Comparison of ENCODE assay signal across 34 cellular contexts in genomic region chr15:20310603-20311002, GRCh38.
"Had no signal": no experiment of that assay in that cellular context is flagged by ENCODE, and none has a peak within 500 bp of the region (broad histone marks: within the 10 kb centered on the region; RNA-seq: fewer than 3 reads in every experiment).

No MANE protein-coding gene starts in this region.

- ATAC-seq: activated CD4-positive, alpha-beta T cell treated with anti-CD3 and anti-CD28 coated beads for 36 hours; activated T-cell treated with anti-CD3 and anti-CD28 coated beads, Interleukin-2, amount 50 U/mL, for 72 hours; foreskin keratinocyte; gastroesophageal sphincter; heart right ventricle; T-helper 17 cell had no signal

- H3K4me3 Mint-ChIP-seq: activated CD4-positive, alpha-beta memory T cell treated with anti-CD3 and anti-CD28 coated beads, Interleukin-2, amount 10 ng/mL, durations not matched to agents 7 days and 5 days; activated CD4-positive, alpha-beta T cell treated with anti-CD3 and anti-CD28 coated beads for 36 hours; activated CD4-positive, alpha-beta T cell treated with anti-CD3 and anti-CD28 coated beads, Interleukin-2, amount 10 ng/mL, durations not matched to agents 24 days and 14 days; activated naive CD4-positive, alpha-beta T cell treated with anti-CD3 and anti-CD28 coated beads, Interleukin-2, amount 10 ng/mL, durations not matched to agents 7 days and 5 days; activated naive CD8-positive, alpha-beta T cell; activated T-cell treated with anti-CD3 and anti-CD28 coated beads, Interleukin-2, amount 50 U/mL, for 24 hours; activated T-cell treated with anti-CD3 and anti-CD28 coated beads, Interleukin-2, amount 50 U/mL, for 72 hours; central memory CD8-positive, alpha-beta T cell; dendritic cell treated with granulocyte-macrophage colony-stimulating factor and Interleukin-4, amounts not matched to agents 40 ng/mL and 50 ng/mL, for 4 days; T-helper 17 cell; T-helper 2 cell treated with Interferon-gamma antibody and Interleukin-4, amounts not matched to agents 5 μg/mL and 100 μg/mL, for 36 hours had no signal

- H3K9me3 Mint-ChIP-seq: activated CD4-positive, alpha-beta T cell treated with anti-CD3 and anti-CD28 coated beads, Interleukin-2, amount 10 ng/mL, durations not matched to agents 24 days and 14 days; activated T-cell treated with anti-CD3 and anti-CD28 coated beads, Interleukin-2, amount 50 U/mL, for 24 hours; activated T-cell treated with anti-CD3 and anti-CD28 coated beads, Interleukin-2, amount 50 U/mL, for 72 hours; central memory CD8-positive, alpha-beta T cell; dendritic cell treated with granulocyte-macrophage colony-stimulating factor and Interleukin-4, amounts not matched to agents 40 ng/mL and 50 ng/mL, for 4 days; T-helper 2 cell treated with Interferon-gamma antibody and Interleukin-4, amounts not matched to agents 5 μg/mL and 100 μg/mL, for 36 hours had no signal

- H3K36me3 ChIP-seq: brain microvascular endothelial cell, esophagus muscularis mucosa, gastroesophageal sphincter, heart right ventricle, WERI-Rb-1 had no signal

- H3K27ac ChIP-seq: brain microvascular endothelial cell, coronary artery, dorsolateral prefrontal cortex, esophagus muscularis mucosa, foreskin keratinocyte, gastroesophageal sphincter, heart right ventricle, WERI-Rb-1 had no signal

- H3K36me3 Mint-ChIP-seq: activated naive CD4-positive, alpha-beta T cell treated with anti-CD3 and anti-CD28 coated beads, Interleukin-2, amount 10 ng/mL, durations not matched to agents 7 days and 5 days; activated naive CD8-positive, alpha-beta T cell had no signal

- H3K9me3 ChIP-seq: esophagus muscularis mucosa, gastroesophageal sphincter had no signal

- H3K27me3 ChIP-seq: brain microvascular endothelial cell, esophagus muscularis mucosa, foreskin keratinocyte, gastroesophageal sphincter, heart right ventricle had no signal

- FAIRE-seq: astrocyte, bronchial epithelial cell had no signal

- H3K4me3 ChIP-seq: coronary artery, dorsolateral prefrontal cortex, esophagus muscularis mucosa, gastroesophageal sphincter, heart right ventricle had no signal

- DNase-seq: activated CD4-positive, alpha-beta memory T cell treated with anti-CD3 and anti-CD28 coated beads, Interleukin-2, amount 10 ng/mL, durations not matched to agents 7 days and 5 days; activated CD4-positive, alpha-beta T cell treated with anti-CD3 and anti-CD28 coated beads for 36 hours; activated CD4-positive, alpha-beta T cell treated with anti-CD3 and anti-CD28 coated beads, Interleukin-2, amount 10 ng/mL, durations not matched to agents 24 days and 14 days; activated CD4-positive, alpha-beta T cell treated with anti-CD3 and anti-CD28 coated beads, Interleukin-2, amount 50 U/mL, for 4 hours; activated CD4-positive, CD25-positive, alpha-beta regulatory T cell; activated CD4-positive, CD25-positive, alpha-beta regulatory T cell treated with anti-CD3 and anti-CD28 coated beads, Interleukin-2, amount 50 U/mL, for 72 hours; activated CD8-positive, alpha-beta memory T cell treated with anti-CD3 and anti-CD28 coated beads, Interleukin-2, amount 50 U/mL, for 48 hours; activated gamma-delta T cell; activated naive CD4-positive, alpha-beta T cell; activated naive CD4-positive, alpha-beta T cell treated with anti-CD3 and anti-CD28 coated beads, Interleukin-2, amount 10 ng/mL, durations not matched to agents 7 days and 5 days; activated T-cell treated with anti-CD3 and anti-CD28 coated beads for 4 hours; activated T-cell treated with anti-CD3 and anti-CD28 coated beads, Interleukin-2, amount 50 U/mL, for 24 hours; activated T-cell treated with anti-CD3 and anti-CD28 coated beads, Interleukin-2, amount 50 U/mL, for 72 hours; amniotic stem cell; anterior cingulate cortex; brain microvascular endothelial cell; dorsolateral prefrontal cortex; effector memory CD4-positive, alpha-beta T cell; erythroblast; foreskin keratinocyte; heart right ventricle; T-helper 1 cell; T-helper 17 cell; T1000; WERI-Rb-1 had no signal

- H3K27me3 Mint-ChIP-seq: activated CD4-positive, alpha-beta memory T cell treated with anti-CD3 and anti-CD28 coated beads, Interleukin-2, amount 10 ng/mL, durations not matched to agents 7 days and 5 days; activated CD4-positive, alpha-beta T cell treated with anti-CD3 and anti-CD28 coated beads for 36 hours; activated CD4-positive, alpha-beta T cell treated with anti-CD3 and anti-CD28 coated beads, Interleukin-2, amount 10 ng/mL, durations not matched to agents 24 days and 14 days; activated naive CD4-positive, alpha-beta T cell treated with anti-CD3 and anti-CD28 coated beads, Interleukin-2, amount 10 ng/mL, durations not matched to agents 7 days and 5 days; central memory CD8-positive, alpha-beta T cell; dendritic cell treated with granulocyte-macrophage colony-stimulating factor and Interleukin-4, amounts not matched to agents 40 ng/mL and 50 ng/mL, for 4 days; T-helper 17 cell had no signal

- H3K4me1 Mint-ChIP-seq: activated CD4-positive, alpha-beta memory T cell treated with anti-CD3 and anti-CD28 coated beads, Interleukin-2, amount 10 ng/mL, durations not matched to agents 7 days and 5 days; activated CD4-positive, alpha-beta T cell treated with anti-CD3 and anti-CD28 coated beads for 36 hours; activated CD4-positive, alpha-beta T cell treated with anti-CD3 and anti-CD28 coated beads, Interleukin-2, amount 10 ng/mL, durations not matched to agents 24 days and 14 days; activated naive CD4-positive, alpha-beta T cell treated with anti-CD3 and anti-CD28 coated beads, Interleukin-2, amount 10 ng/mL, durations not matched to agents 7 days and 5 days; central memory CD8-positive, alpha-beta T cell; T-helper 17 cell had no signal

- H3K27ac Mint-ChIP-seq: activated CD4-positive, alpha-beta memory T cell treated with anti-CD3 and anti-CD28 coated beads, Interleukin-2, amount 10 ng/mL, durations not matched to agents 7 days and 5 days; activated CD4-positive, alpha-beta T cell treated with anti-CD3 and anti-CD28 coated beads for 36 hours; activated CD4-positive, alpha-beta T cell treated with anti-CD3 and anti-CD28 coated beads, Interleukin-2, amount 10 ng/mL, durations not matched to agents 24 days and 14 days; activated naive CD4-positive, alpha-beta T cell treated with anti-CD3 and anti-CD28 coated beads, Interleukin-2, amount 10 ng/mL, durations not matched to agents 7 days and 5 days; activated naive CD8-positive, alpha-beta T cell; activated T-cell treated with anti-CD3 and anti-CD28 coated beads, Interleukin-2, amount 50 U/mL, for 24 hours; activated T-cell treated with anti-CD3 and anti-CD28 coated beads, Interleukin-2, amount 50 U/mL, for 72 hours; dendritic cell treated with granulocyte-macrophage colony-stimulating factor and Interleukin-4, amounts not matched to agents 40 ng/mL and 50 ng/mL, for 4 days; T-helper 17 cell; T-helper 2 cell treated with Interferon-gamma antibody and Interleukin-4, amounts not matched to agents 5 μg/mL and 100 μg/mL, for 36 hours had no signal

- H3K4me1 ChIP-seq: esophagus muscularis mucosa, foreskin keratinocyte, gastroesophageal sphincter, heart right ventricle had no signal
